ENCODE assay signal across 14 cellular contexts in the genomic region with DNA sequence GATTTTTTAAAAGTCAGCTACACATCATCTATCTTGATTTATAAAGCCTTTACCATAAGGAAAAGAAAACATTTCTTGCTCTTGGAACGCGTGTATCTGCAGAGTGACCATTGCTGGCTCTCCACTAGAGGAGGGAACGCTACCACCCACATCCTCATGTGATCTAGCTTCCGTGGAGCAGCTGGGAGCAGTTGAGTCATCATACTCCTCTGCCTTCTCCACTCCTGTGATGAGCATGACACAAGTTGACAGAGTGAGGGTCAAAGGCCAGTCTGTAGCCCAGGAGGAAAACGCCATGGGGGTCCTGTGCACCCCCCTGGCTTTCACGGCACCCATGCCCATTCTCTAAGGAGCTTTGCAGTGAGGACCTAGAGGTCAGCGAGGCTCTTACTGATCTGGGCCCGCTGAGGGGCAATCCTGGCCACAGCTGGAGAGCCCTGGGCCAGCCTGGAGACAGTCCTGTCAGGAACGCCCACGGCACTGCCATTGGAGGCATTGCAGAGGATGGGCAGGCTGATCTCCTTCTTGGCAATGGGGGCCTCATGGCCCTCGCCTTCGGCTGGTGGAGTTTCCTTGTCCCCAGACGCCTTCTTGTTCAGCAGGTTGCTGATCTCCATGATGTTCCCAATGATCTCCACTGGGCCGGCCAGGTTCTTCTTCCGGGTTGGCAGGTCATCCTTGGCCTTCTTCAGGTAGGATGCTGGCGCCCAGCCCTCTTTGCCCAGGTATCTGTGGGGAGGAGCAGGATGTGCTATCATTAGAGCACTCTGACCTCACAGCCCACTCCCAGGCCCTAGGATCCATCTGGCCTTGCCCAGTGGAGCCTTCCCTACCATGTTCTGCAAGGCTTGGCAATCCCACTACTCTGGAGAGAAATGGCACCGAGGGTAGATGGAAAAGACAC.
DNase-seq lines count a peak whose midpoint lies in the region; ATAC-seq and TF ChIP-seq lines count a peak whose summit lies in the region.
"Had no signal": no experiment of that assay in that cellular context is flagged by ENCODE, and none has a peak within 500 bp of the region (broad histone marks: within the 10 kb centered on the region; RNA-seq: fewer than 3 reads in every experiment).

No MANE protein-coding gene starts in this region.

- H3K9me3 Mint-ChIP-seq in GM23338 (peaks cover 5% of the 10 kb centered on the region; the same call in 2 of the 3 replicates), endothelial cell (ENCODE audit: unreplicated experiment) (no peaks in the 10 kb centered on the region)
- H3K9me3 Mint-ChIP-seq: activated naive CD4-positive, alpha-beta T cell treated with anti-CD3 and anti-CD28 coated beads, Interleukin-2, amount 50 U/mL, for 72 hours; T-helper 1 cell treated with Interleukin-12 subunit alpha and Interleukin-12 subunit beta and Interleukin-4 antibody, amounts not matched to agents 30 μg/mL and 1 μg/mL, for 36 hours had no signal

- H3K4me1 ChIP-seq in gastroesophageal sphincter = peaks cover 0 to 60% (median 21%) of the 10 kb centered on the region in 3 donors
- peaks cover 13% of the 10 kb centered on the region for H3K4me1 ChIP-seq in smooth muscle cell (ENCODE audit: low read depth)
- no peaks in the 10 kb centered on the region for H3K4me1 ChIP-seq in GM23338 (ENCODE audit: insufficient read depth)

- TF ChIP-seq EP300 in gastroesophageal sphincter (IDR thresholded peaks at IDR 0.05) = no peak

- H3K4me3 ChIP-seq in gastroesophageal sphincter (no peak overlapping the region), smooth muscle cell (no peak overlapping the region), GM23338 (no peak overlapping the region)
- H3K4me3 ChIP-seq: ovary, testis had no signal

- H4K20me1 ChIP-seq in smooth muscle cell (ENCODE audit: low read depth) = no peaks in the 10 kb centered on the region
- no peaks in the 10 kb centered on the region for H4K20me1 ChIP-seq in GM23338 (replicated peaks; ENCODE audit: insufficient read depth)

- H3K36me3 ChIP-seq in gastroesophageal sphincter (peaks cover 0 to 91% of the 10 kb centered on the region in 2 donors), smooth muscle cell (ENCODE audit: low read depth) (no peaks in the 10 kb centered on the region), GM23338 (ENCODE audit: insufficient read depth) (no peaks in the 10 kb centered on the region)
- H3K36me3 ChIP-seq: ovary had no signal

- H3F3A ChIP-seq in smooth muscle cell (ENCODE audit: low read depth) (no peaks in the 10 kb centered on the region), GM23338 (replicated peaks; ENCODE audit: low read depth) (no peaks in the 10 kb centered on the region)

- H3K4me3 Mint-ChIP-seq in GM23338 (no peak overlapping the region), endothelial cell (ENCODE audit: unreplicated experiment) (no peak overlapping the region)
- H3K4me3 Mint-ChIP-seq: T-helper 1 cell treated with Interleukin-12 subunit alpha and Interleukin-12 subunit beta and Interleukin-4 antibody, amounts not matched to agents 30 μg/mL and 1 μg/mL, for 36 hours had no signal

- peak in 1 of 4 experiments; percentile 8 for TF ChIP-seq CTCF in gastroesophageal sphincter (IDR thresholded peaks at IDR 0.05)
- no peak for TF ChIP-seq CTCF in smooth muscle cell (IDR thresholded peaks at IDR 0.05; ENCODE audit: borderline replicate concordance, insufficient read depth, poor library complexity, severe bottlenecking)
- TF ChIP-seq CTCF in GM23338 (conservative IDR thresholded peaks at IDR 0.05; ENCODE audit: low read depth in 2 of 2) = no peak
- no peak for TF ChIP-seq CTCF in endothelial cell (IDR thresholded peaks at IDR 0.05; ENCODE audit: unreplicated experiment)

- ATAC-seq in gastroesophageal sphincter (peak; percentile 32), HG03342 (IDR thresholded peaks at IDR 0.05; ENCODE audit: unreplicated experiment) (no peak), GM23338 (no peak)
- ATAC-seq: activated naive CD4-positive, alpha-beta T cell treated with anti-CD3 and anti-CD28 coated beads, Interleukin-2, amount 50 U/mL, for 72 hours had no signal

- no peaks in the 10 kb centered on the region for H3K79me2 ChIP-seq in smooth muscle cell (ENCODE audit: low read depth)
- H3K79me2 ChIP-seq in GM23338 (replicated peaks; ENCODE audit: insufficient read depth) = no peaks in the 10 kb centered on the region

- TF ChIP-seq POLR2A in gastroesophageal sphincter (IDR thresholded peaks at IDR 0.05) = no peak

- H3K4me1 Mint-ChIP-seq in GM23338 (peaks cover 13% of the 10 kb centered on the region), endothelial cell (ENCODE audit: unreplicated experiment) (peaks cover 19% of the 10 kb centered on the region)

- 43 to 46% methylated on average over 1 to 5 of the region's 17 CpGs for WGBS in gastroesophageal sphincter (ENCODE audit: low coverage in 1 of 2), 2 donors
- WGBS in smooth muscle cell (ENCODE audit: low lambda C conversion rate) = 73% methylated on average over 17 of the region's 17 CpGs

- H2AFZ ChIP-seq in smooth muscle cell (ENCODE audit: low read depth) (no peak overlapping the region), GM23338 (no peak overlapping the region)

- H3K9ac ChIP-seq in smooth muscle cell (ENCODE audit: low read depth) = no peak overlapping the region

- peaks cover 9% of the 10 kb centered on the region for H3K27me3 Mint-ChIP-seq in GM23338 (ENCODE audit: insufficient read depth, low read depth, poor library complexity)
- H3K27me3 Mint-ChIP-seq in endothelial cell (ENCODE audit: unreplicated experiment) = peaks cover 19% of the 10 kb centered on the region

- H3K9me3 ChIP-seq in gastroesophageal sphincter (no peaks in the 10 kb centered on the region), smooth muscle cell (replicated peaks; ENCODE audit: low read depth) (no peaks in the 10 kb centered on the region)
- H3K9me3 ChIP-seq: ovary, testis had no signal

- H3K27ac ChIP-seq in gastroesophageal sphincter = no peak overlapping the region
- peak overlapping the region; percentile 84 for H3K27ac ChIP-seq in smooth muscle cell (ENCODE audit: low read depth)
- H3K27ac ChIP-seq in GM23338 (ENCODE audit: low read depth) = no peak overlapping the region
- H3K27ac ChIP-seq: testis had no signal

- H3K36me3 Mint-ChIP-seq in GM23338 (ENCODE audit: low read depth) = peaks cover 14% of the 10 kb centered on the region; the same call in 2 of the 3 replicates
- H3K36me3 Mint-ChIP-seq in endothelial cell (ENCODE audit: low read depth, unreplicated experiment) = peaks cover 66% of the 10 kb centered on the region

- H3K27ac Mint-ChIP-seq in GM23338 (no peak overlapping the region), endothelial cell (ENCODE audit: unreplicated experiment) (no peak overlapping the region)
- H3K27ac Mint-ChIP-seq: T-helper 1 cell treated with Interleukin-12 subunit alpha and Interleukin-12 subunit beta and Interleukin-4 antibody, amounts not matched to agents 30 μg/mL and 1 μg/mL, for 36 hours had no signal

- no peaks in the 10 kb centered on the region for H3K9me2 ChIP-seq in GM23338 (ENCODE audit: insufficient read depth)

- H3K27me3 ChIP-seq in gastroesophageal sphincter = no peaks in the 10 kb centered on the region
- no peaks in the 10 kb centered on the region for H3K27me3 ChIP-seq in smooth muscle cell (ENCODE audit: low read depth)
- H3K27me3 ChIP-seq in GM23338 (ENCODE audit: insufficient read depth) = no peaks in the 10 kb centered on the region
- H3K27me3 ChIP-seq: ovary, testis had no signal

- H3K4me2 ChIP-seq in smooth muscle cell = peak overlapping the region; percentile 35
- no peak overlapping the region for H3K4me2 ChIP-seq in GM23338

- DNase-seq in GM04503 (ENCODE audit: low read depth) = peak; percentile 54
- DNase-seq in amniotic epithelial cell (ENCODE audit: low read depth) = peak; percentile 87
- no peak for DNase-seq in smooth muscle cell (lab: John Stamatoyannopoulos, UW; ENCODE audit: unreplicated experiment)
- DNase-seq in dermis blood vessel endothelial cell = no peak
- DNase-seq in GM23338 (ENCODE audit: low spot score) = no peak
- DNase-seq in endothelial cell (ENCODE audit: low spot score) = no peak
- DNase-seq: Calu3, NCI-H146, testis had no signal

TF ChIP-seq in GM23338, 12 proteins besides CTCF, POLR2A, EP300 and RAD21 (continues in another document):
- TF ChIP-seq CREB1 (CRISPR knock-in tag; IDR thresholded peaks at IDR 0.05; ENCODE audit: low read depth) (no peak), JUNB (IDR thresholded peaks at IDR 0.05; ENCODE audit: unreplicated experiment) (no peak)

Comparison
In these comparisons a context has a peak if more than half of its experiments do, and no peak if none do; other contexts are left out.
1. DNase-seq: peak in GM04503 (single experiment) and amniotic epithelial cell (single experiment); none in smooth muscle cell (single experiment), dermis blood vessel endothelial cell (single experiment), GM23338 (single experiment) and endothelial cell (single experiment).